ENCODE assay signal across 8 cellular contexts in the genomic region with DNA sequence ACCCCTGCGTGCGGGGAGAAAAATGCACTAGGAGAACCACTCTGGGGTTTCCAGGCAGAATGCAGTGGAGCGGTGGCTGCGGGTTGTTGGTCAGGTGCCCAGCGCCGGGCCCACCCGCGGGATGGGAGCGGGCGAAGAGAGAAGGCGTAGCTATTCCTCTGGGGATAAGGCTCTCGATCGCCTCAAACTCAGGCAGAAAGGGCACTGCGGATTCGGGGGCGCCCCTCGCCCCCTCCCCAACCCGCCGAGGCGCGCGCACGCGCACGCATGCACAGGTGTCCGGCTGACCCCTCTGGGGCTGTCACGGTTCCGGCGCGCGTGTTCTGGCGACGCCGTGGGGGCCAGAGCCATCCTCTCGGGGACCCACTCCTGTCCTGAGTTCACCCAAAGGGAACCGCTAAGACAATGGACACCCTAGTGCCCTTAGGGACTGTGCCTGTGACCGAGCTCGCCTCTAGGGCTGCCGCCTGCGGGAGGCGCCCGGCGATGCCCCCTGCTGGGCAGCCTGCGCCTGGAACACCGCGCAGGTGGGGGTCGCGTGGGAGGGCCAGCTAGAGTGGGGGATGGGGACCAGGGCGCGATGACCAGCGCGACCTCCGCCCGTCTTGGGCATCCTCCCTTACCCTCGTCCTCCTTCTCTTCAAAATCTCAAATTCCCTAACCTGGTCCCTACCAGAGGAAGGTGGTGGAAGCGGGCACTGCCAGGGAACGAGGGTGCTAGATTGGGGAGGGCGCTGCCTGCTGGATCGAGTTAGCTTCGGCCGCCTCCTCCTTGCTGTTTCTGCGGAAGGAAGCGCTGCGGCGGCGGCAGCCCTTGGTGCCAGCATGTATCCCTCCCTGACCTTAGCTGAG. TPM values are rescaled to one million over a fixed set of nuclear protein-coding genes. Genes with fewer than 3 reads are reported as not detected.
DNase-seq lines count a peak whose midpoint lies in the region; ATAC-seq, FAIRE-seq and TF ChIP-seq lines count a peak whose summit lies in the region.

No MANE protein-coding gene starts in this region.

- no peak overlapping the region for H2AK5ac ChIP-seq in H1 (ENCODE audit: low read depth, low read length)

- ATAC-seq in natural killer cell (peak in 2 of 3 donors; percentile 22 to 27), HG02852 (IDR thresholded peaks at IDR 0.05; ENCODE audit: unreplicated experiment) (no peak), HG03432 (IDR thresholded peaks at IDR 0.05; ENCODE audit: unreplicated experiment) (no peak)

- no peaks in the 10 kb centered on the region for H3K36me3 Mint-ChIP-seq in natural killer cell

- H2AFZ ChIP-seq in H1 (ENCODE audit: low read length), result no peak overlapping the region

- no peaks in the 10 kb centered on the region for H3K79me1 ChIP-seq in H1 (ENCODE audit: low read depth, low read length)

- peaks cover 0 to 30% of the 10 kb centered on the region in 2 experiments for H4K20me1 ChIP-seq in H1 (replicated peaks in 1 of 2; ENCODE audit: control insufficient read depth in 1 of 2, insufficient read depth in 2 of 2, low read length in 2 of 2)

- peaks cover 86 to 95% (median 93%) of the 10 kb centered on the region in 4 experiments for H3K27me3 ChIP-seq in H1 (replicated peaks in 1 of 4; ENCODE audit: control insufficient read depth in 3 of 4, extremely low read depth in 1 of 4, insufficient read depth in 3 of 4, low read length in 3 of 4)

- peak overlapping the region; percentile 46 for H3K4ac ChIP-seq in H1 (replicated peaks; ENCODE audit: insufficient read length, low read depth, low read length)

- H2BK120ac ChIP-seq in H1 (replicated peaks; ENCODE audit: low read depth, low read length), result no peak overlapping the region

- H3K9me3 ChIP-seq in H1 (ENCODE audit: insufficient read depth in 2 of 2, low read depth in 1 of 2, low read length in 1 of 2), result no peaks in the 10 kb centered on the region

- H2BK12ac ChIP-seq in H1 (ENCODE audit: low read depth, low read length), result peak overlapping the region; percentile 62

- no peak overlapping the region for H3K14ac ChIP-seq in H1 (ENCODE audit: insufficient read length)

- no peak overlapping the region for H3K27ac ChIP-seq in H1 (ENCODE audit: low read depth, low read length)

- TF ChIP-seq POLR2A in H1 (IDR thresholded peaks at IDR 0.05; ENCODE audit: control extremely low read depth in 1 of 2, low read depth in 2 of 2, low read length in 2 of 2), result no peak

- H3K9ac ChIP-seq in H1 (replicated peaks in 1 of 4; ENCODE audit: extremely low read depth in 1 of 4, low read depth in 3 of 4, low read length in 3 of 4), result no peak overlapping the region

- TF ChIP-seq CTCF in LNCAP (IDR thresholded peaks at IDR 0.05) (peak; percentile 36; the same call in 1 of the 2 replicates), H1 (IDR thresholded peaks at IDR 0.05; ENCODE audit: control extremely low read depth in 1 of 3, insufficient read depth in 1 of 3, low read depth in 1 of 3, low read length in 3 of 3) (peak in 1 of 3 experiments; percentile 48; a peak in 2 of 4 replicates), natural killer cell (IDR thresholded peaks at IDR 0.05) (peak; percentile 36)

- POLR2A ChIA-PET in H1 (lab: Charles Lee; ENCODE audit: partially characterized antibody), result interaction anchor here (0.7 to 24.0 kb wide), 11 partner anchors 11 to 174 kb away, joined by 3 to 374 read pairs (median 3); a partner anchor contains a TSS

- peak overlapping the region; percentile 10; the same call in 1 of the 2 replicates for H2BK5ac ChIP-seq in H1 (ENCODE audit: low read depth, low read length)

- no peaks in the 10 kb centered on the region for H3K79me2 ChIP-seq in H1 (ENCODE audit: control insufficient read depth in 1 of 2, insufficient read depth in 2 of 2, low read length in 2 of 2)

- peak overlapping the region; percentile 51 to 69 for H3K4me2 ChIP-seq in H1 (ENCODE audit: insufficient read depth in 1 of 2, low read depth in 2 of 2, low read length in 2 of 2)

- no peaks in the 10 kb centered on the region for H3K9me3 Mint-ChIP-seq in natural killer cell

- peak overlapping the region; percentile 59 for H3K4me3 Mint-ChIP-seq in natural killer cell

- TF ChIP-seq EP300 in H1 (IDR thresholded peaks at IDR 0.05; ENCODE audit: borderline replicate concordance in 1 of 2, low read depth in 2 of 2, low read length in 2 of 2), result no peak

- no peak overlapping the region for H2BK20ac ChIP-seq in H1 (ENCODE audit: low read length)

- 3% methylated on average over 52 of the region's 66 CpGs; no CpG with 5 or more reads in 1 of the 2 experiments for WGBS in H1 (ENCODE audit: extremely low coverage in 1 of 2, insufficient coverage in 1 of 2, insufficient read length in 1 of 2, insufficient replicate concordance in 2 of 2, low coverage in 1 of 2, low lambda C conversion rate in 2 of 2, missing lambda C conversion rate in 1 of 2), 2 experiments

- intact Hi-C loops in natural killer cell (cut with micrococcal nuclease), result loop anchor here (2.0 kb wide), 1 partner anchor 14 kb away; a partner anchor contains a TSS

- peak overlapping the region in 1 of 2 donors; percentile 57 for H3K27ac Mint-ChIP-seq in natural killer cell

- H4K5ac ChIP-seq in H1 (ENCODE audit: insufficient read length, low read depth, low read length), result no peak overlapping the region

- H3K4me1 Mint-ChIP-seq in natural killer cell, result peaks cover 12 to 23% of the 10 kb centered on the region in 2 donors

- no peak overlapping the region for H3K23ac ChIP-seq in H1 (ENCODE audit: insufficient read length)

- H3K4me3 ChIP-seq in H1 (ENCODE audit: extremely low read depth in 1 of 4, insufficient read depth in 2 of 4, low read depth in 3 of 4, low read length in 4 of 4), result peak overlapping the region in 2 of 4 experiments; percentile 1 to 53; a peak in 2 of 8 replicates

- DNase-seq in SIG-M5 treated with dmso at 0.1 percent for 504 hours (lab: John Stamatoyannopoulos, UW; ENCODE audit: unreplicated experiment) (peak; percentile 47), SIG-M5 (lab: John Stamatoyannopoulos, UW) (no peak), SHP77 (lab: John Stamatoyannopoulos, UW) (peak; percentile 83 to 87), H1 (ENCODE audit: low read depth in 1 of 2, low spot score in 2 of 2) (peak in 1 of 2 experiments; percentile 73), natural killer cell (no peak)

- H4K8ac ChIP-seq in H1 (ENCODE audit: extremely low read depth, insufficient read depth, low read length), result peak overlapping the region; percentile 63

- no peak for FAIRE-seq in H1 (lab: Jason Lieb, UNC)

- no peak overlapping the region for H3K56ac ChIP-seq in H1 (replicated peaks; ENCODE audit: insufficient read length, low read depth, low read length)

- no peak; a peak in 1 of 4 replicates for TF ChIP-seq RAD21 in H1 (IDR thresholded peaks at IDR 0.05 in 1 of 2, conservative IDR thresholded peaks at IDR 0.05 in 1 of 2; ENCODE audit: low read depth in 2 of 2, low read length in 2 of 2)

- H3K23me2 ChIP-seq in H1 (ENCODE audit: low read depth, low read length), result peaks cover 8% of the 10 kb centered on the region

- no peak overlapping the region for H4K91ac ChIP-seq in H1 (replicated peaks; ENCODE audit: insufficient read length, low read length)

- CTCF ChIA-PET in H1 (lab: Charles Lee; ENCODE audit: partially characterized antibody), result interaction anchor here (0.6 to 19.1 kb wide), 17 partner anchors 8 to 167 kb away, joined by 3 to 576 read pairs (median 6); a partner anchor contains a TSS

- H3K27me3 Mint-ChIP-seq in natural killer cell (ENCODE audit: low read depth in 2 of 2), result peaks cover 47 to 52% of the 10 kb centered on the region in 2 donors

- no peak overlapping the region for H2BK15ac ChIP-seq in H1 (ENCODE audit: low read length)

- peaks cover 0 to 15% (median 0%) of the 10 kb centered on the region in 4 experiments; a peak in 1 of 8 replicates for H3K36me3 ChIP-seq in H1 (ENCODE audit: control insufficient read depth in 2 of 4, insufficient read depth in 4 of 4, low read length in 3 of 4)

- peaks cover 0 to 49% (median 40%) of the 10 kb centered on the region in 4 experiments; a peak in 6 of 7 replicates for H3K4me1 ChIP-seq in H1 (replicated peaks in 1 of 4; ENCODE audit: control insufficient read depth in 3 of 4, insufficient read depth in 4 of 4, low read length in 3 of 4)

- peak overlapping the region; percentile 65; the same call in 1 of the 2 replicates for H3K18ac ChIP-seq in H1 (ENCODE audit: extremely low read depth, low read length)

RNA-seq across cellular contexts. Expression of a gene that starts 14.4 kb away (rescaled TPM):
- 1.5 and 2.1 TPM in 2 replicates for total RNA-seq in H1 (2021; fragmentation: NEBNext Ultra II Directional; extraction: Animal tissue kit (Norgen Biotek cat#: 25700))
- 0.09 and 0.31 TPM in 2 replicates for polyA plus RNA-seq in H1 (2011; rRNA removed)
- polyA plus RNA-seq in H1 (2011; cell fraction: cytosol; rRNA removed), result 0.28 TPM
- polyA plus RNA-seq in H1 (2011; cell fraction: nucleus; rRNA removed), result 0.33 TPM
- 0.50 to 1.6 TPM (median 1.2 TPM) in 4 replicates for polyA plus RNA-seq in H1 (2012, experiment 1 of 2)
- 1.0 TPM for polyA plus RNA-seq in H1 (2012, experiment 2 of 2)
- polyA plus RNA-seq in H1 (2013, experiment 1 of 2), result 0.30 TPM
- 0.55 TPM for polyA plus RNA-seq in H1 (2013, experiment 2 of 2)
- 0.13 TPM in 1 of 2 replicates, not detected in the other for polyA minus RNA-seq in H1 (2011; rRNA and poly(A)+ RNA removed)
- 0.29 TPM for polyA minus RNA-seq in H1 (2011; cell fraction: cytosol; rRNA and poly(A)+ RNA removed)
- polyA minus RNA-seq in H1 (2011; cell fraction: nucleus; rRNA and poly(A)+ RNA removed), result 0.30 TPM
- total RNA-seq in natural killer cell, result 1 to 10 TPM; 4.0 to 6.4 (median 5.8) TPM

RNA-seq across cellular contexts. Expression of a gene that starts 28.0 kb away (rescaled TPM):
- 3.2 and 4.0 TPM in 2 replicates for total RNA-seq in H1 (2021; fragmentation: NEBNext Ultra II Directional; extraction: Animal tissue kit (Norgen Biotek cat#: 25700))
- polyA plus RNA-seq in H1 (2011; rRNA removed), result 1.8 and 3.6 TPM in 2 replicates
- polyA plus RNA-seq in H1 (2011; cell fraction: cytosol; rRNA removed), result 3.5 TPM
- polyA plus RNA-seq in H1 (2011; cell fraction: nucleus; rRNA removed), result 5.3 TPM
- 0.79 to 2.9 TPM (median 2.4 TPM) in 4 replicates for polyA plus RNA-seq in H1 (2012, experiment 1 of 2)
- polyA plus RNA-seq in H1 (2012, experiment 2 of 2), result 1.8 TPM
- polyA plus RNA-seq in H1 (2013, experiment 1 of 2), result 2.0 TPM
- polyA plus RNA-seq in H1 (2013, experiment 2 of 2), result 1.9 TPM
- 1.9 and 3.6 TPM in 2 replicates for polyA minus RNA-seq in H1 (2011; rRNA and poly(A)+ RNA removed)
- 13.8 TPM for polyA minus RNA-seq in H1 (2011; cell fraction: cytosol; rRNA and poly(A)+ RNA removed)
- 6.5 TPM for polyA minus RNA-seq in H1 (2011; cell fraction: nucleus; rRNA and poly(A)+ RNA removed)
- 100 to 1,000 TPM; 147 to 220 (median 217) TPM for total RNA-seq in natural killer cell

RNA-seq across cellular contexts. Expression of a gene that starts 33.3 kb away (rescaled TPM):
- total RNA-seq in H1 (2021; fragmentation: NEBNext Ultra II Directional; extraction: Animal tissue kit (Norgen Biotek cat#: 25700)), result 83.9 and 85.9 TPM in 2 replicates
- polyA plus RNA-seq in H1 (2011; rRNA removed), result 64.3 and 86.5 TPM in 2 replicates
- polyA plus RNA-seq in H1 (2011; cell fraction: cytosol; rRNA removed), result 76.8 TPM
- 109 TPM for polyA plus RNA-seq in H1 (2011; cell fraction: nucleus; rRNA removed)
- 48.6 to 73.4 TPM (median 65.8 TPM) in 4 replicates for polyA plus RNA-seq in H1 (2012, experiment 1 of 2)
- polyA plus RNA-seq in H1 (2012, experiment 2 of 2), result 53.8 TPM
- 40.5 TPM for polyA plus RNA-seq in H1 (2013, experiment 1 of 2)
- polyA plus RNA-seq in H1 (2013, experiment 2 of 2), result 39.5 TPM
- 45.5 and 56.4 TPM in 2 replicates for polyA minus RNA-seq in H1 (2011; rRNA and poly(A)+ RNA removed)
- 70.0 TPM for polyA minus RNA-seq in H1 (2011; cell fraction: cytosol; rRNA and poly(A)+ RNA removed)
- polyA minus RNA-seq in H1 (2011; cell fraction: nucleus; rRNA and poly(A)+ RNA removed), result 61.7 TPM
- 1 to 10 TPM in 1 of 3 donors, under 1 TPM in 1, not detected in 1; 0.18 to 1.3 TPM for total RNA-seq in natural killer cell

Comparison
In these comparisons a context has a peak if more than half of its experiments do, and no peak if none do; other contexts are left out.
1. DNase-seq: peak in SIG-M5 treated with dmso at 0.1 percent for 504 hours (single experiment) and SHP77 (2 of 2); none in SIG-M5 (single experiment) and natural killer cell (single experiment).
2. ATAC-seq: peak in natural killer cell (2 of 3); none in HG02852 (single experiment) and HG03432 (single experiment).
3. RNA of a gene that starts 28.0 kb away (total RNA-seq): 147 to 220 TPM in natural killer cell; 3.2 to 4.0 TPM in H1; every median in the first group is over 10 times any median in the second.
4. RNA of a gene that starts 33.3 kb away (total RNA-seq): 83.9 to 85.9 TPM in H1; 0.18 to 1.3 TPM in natural killer cell; every median in the first group is over 10 times any median in the second.